Comparison of ENCODE assay signal across 1 cellular context in genomic region chr16:81315271-81316175, GRCh38.
TF ChIP-seq lines count a peak whose summit lies in the region.

No MANE protein-coding gene starts in this region.

TF ChIP-seq in HEK293, 187 proteins besides CTCF, POLR2A, EP300 and RAD21 (continued from another document):
- TF ChIP-seq ZBTB44 (tag by site-specific recombination; IDR thresholded peaks at IDR 0.05) = 0 out of 2 replicates have a peak, but pooled peaks have one; percentile 2
- TF ChIP-seq PRDM10 (tag by site-specific recombination; IDR thresholded peaks at IDR 0.05) = 0 out of 2 replicates have a peak, but pooled peaks have one; percentile 23
